ENCODE assay signal across 21 cellular contexts in the genomic region with DNA sequence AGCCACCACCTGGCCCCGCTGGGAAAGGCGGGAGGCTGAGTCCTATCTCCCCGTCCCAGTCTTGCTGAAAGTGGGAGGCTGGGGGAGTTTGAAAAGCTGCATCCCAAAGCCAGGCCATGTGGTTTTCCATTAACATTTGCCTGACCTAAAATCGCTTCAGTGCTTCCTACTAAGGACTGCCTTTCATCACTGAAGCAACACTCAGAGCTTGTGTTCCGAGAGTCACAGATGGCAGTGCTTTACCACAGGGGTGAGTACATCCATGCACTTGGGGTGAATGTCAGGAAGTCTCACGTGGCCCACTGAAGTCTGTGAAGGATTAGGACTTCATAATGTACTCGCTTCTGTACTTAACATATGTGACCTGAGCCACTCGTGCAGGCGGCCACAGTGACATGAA. TPM values are rescaled to one million over a fixed set of nuclear protein-coding genes. Genes with fewer than 3 reads are reported as not detected.
DNase-seq lines count a peak whose midpoint lies in the region; ATAC-seq and TF ChIP-seq lines count a peak whose summit lies in the region.
"Had no signal": no experiment of that assay in that cellular context is flagged by ENCODE, and none has a peak within 500 bp of the region (broad histone marks: within the 10 kb centered on the region; RNA-seq: fewer than 3 reads in every experiment).

No MANE protein-coding gene starts in this region.

- H3K9ac ChIP-seq in BLaER1, result no peak overlapping the region

- H3K27me3 ChIP-seq in BLaER1, result no peaks in the 10 kb centered on the region

- POLR2A ChIA-PET in RWPE1 (lab: Yijun Ruan, JAX; ENCODE audit: low non-redundant PET), result no interaction called here

- peaks cover 10% of the 10 kb centered on the region; the same call in 1 of the 2 replicates for H3K9me3 ChIP-seq in BLaER1

- no peak for TF ChIP-seq CTCF in RWPE1 (conservative IDR thresholded peaks at IDR 0.05; ENCODE audit: low read depth)
- no peak for TF ChIP-seq CTCF in glutamatergic neuron (IDR thresholded peaks at IDR 0.05; ENCODE audit: partially characterized antibody, unreplicated experiment)
- TF ChIP-seq CTCF in osteocyte (IDR thresholded peaks at IDR 0.05), result no peak

- peaks cover 43% of the 10 kb centered on the region for H3K36me3 ChIP-seq in BLaER1

- H4K20me1 ChIP-seq in BLaER1, result peaks cover 96% of the 10 kb centered on the region

- H3K9me3 Mint-ChIP-seq in glutamatergic neuron (ENCODE audit: unreplicated experiment) (peaks cover 13% of the 10 kb centered on the region), osteocyte (ENCODE audit: unreplicated experiment) (no peaks in the 10 kb centered on the region)

- H3K27me3 Mint-ChIP-seq in glutamatergic neuron (ENCODE audit: unreplicated experiment) (peaks cover 4% of the 10 kb centered on the region), osteocyte (ENCODE audit: unreplicated experiment) (no peaks in the 10 kb centered on the region)

- peaks cover 94% of the 10 kb centered on the region for H3K4me1 ChIP-seq in BLaER1

- CTCF ChIA-PET in RWPE1 (lab: Yijun Ruan, JAX), result no interaction called here

- ATAC-seq in HG02759 (IDR thresholded peaks at IDR 0.05; ENCODE audit: unreplicated experiment) (no peak), SK-N-SH treated with all-trans-retinoic acid at 6 μM for 48 hours (no peak)

- H3K4me3 ChIP-seq in BLaER1, result no peak overlapping the region

- DNase-seq in RWPE1 (ENCODE audit: low spot score), result no peak
- DNase-seq in glutamatergic neuron, result no peak
- no peak for DNase-seq in osteocyte (ENCODE audit: extremely low spot score, unreplicated experiment)
- DNase-seq in stimulated activated CD4-positive, alpha-beta T cell treated with anti-CD3 and anti-CD28 coated beads, Interleukin-12 subunit alpha, Interleukin-12 subunit beta, amount 100 ng/mL, for 4 hours, result no peak
- DNase-seq in T-helper 2 cell, result no peak
- DNase-seq: COR-L47; DMS153; GOT3; IMR-90; Karpas-422; MM.1S; NCI-H1105; NCI-H1694 treated with DMSO at 0.1 percent for 48 hours; NCI-H2107; NCI-H446 treated with DMSO at 0.1 percent for 48 hours; NK-92 treated with Interleukin-12 subunit alpha and Interleukin-12 subunit beta, amount 100 ng/mL, for 24 hours; RPMI8226 had no signal

- H3K4me2 ChIP-seq in BLaER1, result peak overlapping the region; percentile 88

- H3K4me3 Mint-ChIP-seq in glutamatergic neuron (ENCODE audit: unreplicated experiment) (peak overlapping the region; percentile 71), osteocyte (ENCODE audit: unreplicated experiment) (no peak overlapping the region)

- peak overlapping the region; percentile 92 for H3K27ac Mint-ChIP-seq in glutamatergic neuron (ENCODE audit: unreplicated experiment)
- peak overlapping the region; percentile 71 for H3K27ac Mint-ChIP-seq in osteocyte (ENCODE audit: unreplicated experiment)

- H3K36me3 Mint-ChIP-seq in glutamatergic neuron (ENCODE audit: unreplicated experiment) (no peaks in the 10 kb centered on the region), osteocyte (ENCODE audit: unreplicated experiment) (peaks cover 12% of the 10 kb centered on the region)

- H3K4me1 Mint-ChIP-seq in glutamatergic neuron (ENCODE audit: low read depth, unreplicated experiment) (peaks cover 40% of the 10 kb centered on the region), osteocyte (ENCODE audit: unreplicated experiment) (peaks cover 45% of the 10 kb centered on the region)

- H3K27ac ChIP-seq in BLaER1, result no peak overlapping the region
- H3K27ac ChIP-seq in RWPE1, result peak overlapping the region; percentile 75

TF ChIP-seq in SK-N-SH treated with all-trans-retinoic acid at 6 μM for 48 hours, 23 proteins besides CTCF, POLR2A, EP300 and RAD21:
- no peak for TF ChIP-seq TCF4 (CRISPR knock-in tag; IDR thresholded peaks at IDR 0.05; ENCODE audit: borderline replicate concordance)
- TF ChIP-seq PPARA (CRISPR knock-in tag; IDR thresholded peaks at IDR 0.05; ENCODE audit: borderline replicate concordance), result no peak
- no peak for TF ChIP-seq OSR1 (CRISPR knock-in tag; IDR thresholded peaks at IDR 0.05)
- TF ChIP-seq SNAI2 (CRISPR knock-in tag; IDR thresholded peaks at IDR 0.05), result no peak
- TF ChIP-seq GLIS3 (CRISPR knock-in tag; IDR thresholded peaks at IDR 0.05), result no peak
- TF ChIP-seq, protein P1, sequence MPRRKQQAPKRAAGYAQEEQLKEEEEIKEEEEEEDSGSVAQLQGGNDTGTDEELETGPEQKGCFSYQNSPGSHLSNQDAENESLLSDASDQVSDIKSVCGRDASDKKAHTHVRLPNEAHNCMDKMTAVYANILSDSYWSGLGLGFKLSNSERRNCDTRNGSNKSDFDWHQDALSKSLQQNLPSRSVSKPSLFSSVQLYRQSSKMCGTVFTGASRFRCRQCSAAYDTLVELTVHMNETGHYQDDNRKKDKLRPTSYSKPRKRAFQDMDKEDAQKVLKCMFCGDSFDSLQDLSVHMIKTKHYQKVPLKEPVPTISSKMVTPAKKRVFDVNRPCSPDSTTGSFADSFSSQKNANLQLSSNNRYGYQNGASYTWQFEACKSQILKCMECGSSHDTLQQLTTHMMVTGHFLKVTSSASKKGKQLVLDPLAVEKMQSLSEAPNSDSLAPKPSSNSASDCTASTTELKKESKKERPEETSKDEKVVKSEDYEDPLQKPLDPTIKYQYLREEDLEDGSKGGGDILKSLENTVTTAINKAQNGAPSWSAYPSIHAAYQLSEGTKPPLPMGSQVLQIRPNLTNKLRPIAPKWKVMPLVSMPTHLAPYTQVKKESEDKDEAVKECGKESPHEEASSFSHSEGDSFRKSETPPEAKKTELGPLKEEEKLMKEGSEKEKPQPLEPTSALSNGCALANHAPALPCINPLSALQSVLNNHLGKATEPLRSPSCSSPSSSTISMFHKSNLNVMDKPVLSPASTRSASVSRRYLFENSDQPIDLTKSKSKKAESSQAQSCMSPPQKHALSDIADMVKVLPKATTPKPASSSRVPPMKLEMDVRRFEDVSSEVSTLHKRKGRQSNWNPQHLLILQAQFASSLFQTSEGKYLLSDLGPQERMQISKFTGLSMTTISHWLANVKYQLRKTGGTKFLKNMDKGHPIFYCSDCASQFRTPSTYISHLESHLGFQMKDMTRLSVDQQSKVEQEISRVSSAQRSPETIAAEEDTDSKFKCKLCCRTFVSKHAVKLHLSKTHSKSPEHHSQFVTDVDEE (CRISPR knock-in tag; IDR thresholded peaks at IDR 0.05), result no peak
- TF ChIP-seq ISL1 (CRISPR knock-in tag; IDR thresholded peaks at IDR 0.05), result no peak
- no peak for TF ChIP-seq ZNF8 (CRISPR knock-in tag; IDR thresholded peaks at IDR 0.05)
- TF ChIP-seq, protein P2, sequence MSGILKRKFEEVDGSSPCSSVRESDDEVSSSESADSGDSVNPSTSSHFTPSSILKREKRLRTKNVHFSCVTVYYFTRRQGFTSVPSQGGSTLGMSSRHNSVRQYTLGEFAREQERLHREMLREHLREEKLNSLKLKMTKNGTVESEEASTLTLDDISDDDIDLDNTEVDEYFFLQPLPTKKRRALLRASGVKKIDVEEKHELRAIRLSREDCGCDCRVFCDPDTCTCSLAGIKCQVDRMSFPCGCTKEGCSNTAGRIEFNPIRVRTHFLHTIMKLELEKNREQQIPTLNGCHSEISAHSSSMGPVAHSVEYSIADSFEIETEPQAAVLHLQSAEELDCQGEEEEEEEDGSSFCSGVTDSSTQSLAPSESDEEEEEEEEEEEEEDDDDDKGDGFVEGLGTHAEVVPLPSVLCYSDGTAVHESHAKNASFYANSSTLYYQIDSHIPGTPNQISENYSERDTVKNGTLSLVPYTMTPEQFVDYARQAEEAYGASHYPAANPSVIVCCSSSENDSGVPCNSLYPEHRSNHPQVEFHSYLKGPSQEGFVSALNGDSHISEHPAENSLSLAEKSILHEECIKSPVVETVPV (CRISPR knock-in tag; IDR thresholded peaks at IDR 0.05), result no peak

RNA-seq across cellular contexts. Expression of a gene that starts 43.3 kb away (rescaled TPM):
- total RNA-seq in glutamatergic neuron (ENCODE audit: unreplicated experiment), result 226 TPM
- 459 and 488 TPM in 2 replicates for total RNA-seq in osteocyte
- total RNA-seq: OCI-LY7 had no signal
